9 cellular contexts compared by ENCODE assay signal in genomic region chr5:141373673-141374317, GRCh38. TPM values are rescaled to one million over a fixed set of nuclear protein-coding genes. Genes with fewer than 3 reads are reported as not detected.
DNase-seq lines count a peak whose midpoint lies in the region; ATAC-seq and TF ChIP-seq lines count a peak whose summit lies in the region.
"Had no signal": no experiment of that assay in that cellular context is flagged by ENCODE, and none has a peak within 500 bp of the region (broad histone marks: within the 10 kb centered on the region; RNA-seq: fewer than 3 reads in every experiment).

Gene PCDHGA6, plus strand, starts transcription at chr5:141373891. Its CDS starts 193 bp downstream, at chr5:141374084.

- peak; percentile 49 for TF ChIP-seq CTCF in GM12873 (IDR thresholded peaks at IDR 0.05; ENCODE audit: insufficient read depth, low read depth, low read length, missing control alignments)
- peak; percentile 53 for TF ChIP-seq CTCF in foreskin keratinocyte (conservative IDR thresholded peaks at IDR 0.05)

- intact Hi-C loops in activated T-helper 1 cell treated with anti-CD3 and anti-CD28 coated beads, Interleukin-12 subunit alpha, Interleukin-12 subunit beta, Interleukin-2, Interleukin-4 antibody, amounts not matched to agents 30 ng/mL and 10 ng/mL and 1 ng/mL, durations not matched to agents 14 hours and 24 hours and 36 hours (cut with micrococcal nuclease): loop anchor here (5.0 kb wide), 1 partner anchor 39 kb away; the partner anchor contains the start of gene PCDHGA10

- no peak within 1 kb of the TSS for H3K27ac Mint-ChIP-seq in activated T-helper 1 cell treated with anti-CD3 and anti-CD28 coated beads, Interleukin-12 subunit alpha, Interleukin-12 subunit beta, Interleukin-2, Interleukin-4 antibody, amounts not matched to agents 30 ng/mL and 10 ng/mL and 1 ng/mL, durations not matched to agents 14 hours and 24 hours and 36 hours

- H3K4me1 Mint-ChIP-seq in activated T-helper 1 cell treated with anti-CD3 and anti-CD28 coated beads, Interleukin-12 subunit alpha, Interleukin-12 subunit beta, Interleukin-2, Interleukin-4 antibody, amounts not matched to agents 30 ng/mL and 10 ng/mL and 1 ng/mL, durations not matched to agents 14 hours and 24 hours and 36 hours (ENCODE audit: low read depth): no peaks in the 10 kb centered on the region

- H3K4me1 ChIP-seq in foreskin keratinocyte: no peaks in the 10 kb centered on the region

- no peaks in the 10 kb centered on the region for H3K36me3 Mint-ChIP-seq in activated T-helper 1 cell treated with anti-CD3 and anti-CD28 coated beads, Interleukin-12 subunit alpha, Interleukin-12 subunit beta, Interleukin-2, Interleukin-4 antibody, amounts not matched to agents 30 ng/mL and 10 ng/mL and 1 ng/mL, durations not matched to agents 14 hours and 24 hours and 36 hours (ENCODE audit: low read depth)

- in situ Hi-C loops in SK-MEL-5 (cut with HindIII; ENCODE audit: low pct_unique_long_range_greater_than_20kb, low sequenced_read_pairs): no loop called here

- DNase-seq in SK-MEL-5 (ENCODE audit: low read depth, low spot score) (peak; percentile 59), foreskin keratinocyte (no peak), HuH-7 (ENCODE audit: low spot score) (no peak)
- DNase-seq in activated T-helper 1 cell treated with anti-CD3 and anti-CD28 coated beads, Interleukin-12 subunit alpha, Interleukin-12 subunit beta, Interleukin-2, Interleukin-4 antibody, amounts not matched to agents 30 ng/mL and 10 ng/mL and 1 ng/mL, durations not matched to agents 14 hours and 24 hours and 36 hours (ENCODE audit: low spot score): no peak
- DNase-seq: left colon, NCI-H1436 treated with DMSO at 0.1 percent for 48 hours had no signal

- H3K9me3 Mint-ChIP-seq in activated T-helper 1 cell treated with anti-CD3 and anti-CD28 coated beads, Interleukin-12 subunit alpha, Interleukin-12 subunit beta, Interleukin-2, Interleukin-4 antibody, amounts not matched to agents 30 ng/mL and 10 ng/mL and 1 ng/mL, durations not matched to agents 14 hours and 24 hours and 36 hours: peaks cover 35% of the 10 kb centered on the region

- H3K27ac ChIP-seq in foreskin keratinocyte: no peak within 1 kb of the TSS
- no peak within 1 kb of the TSS for H3K27ac ChIP-seq in skin epidermis

- no peak within 1 kb of the TSS for H3K4me3 Mint-ChIP-seq in activated T-helper 1 cell treated with anti-CD3 and anti-CD28 coated beads, Interleukin-12 subunit alpha, Interleukin-12 subunit beta, Interleukin-2, Interleukin-4 antibody, amounts not matched to agents 30 ng/mL and 10 ng/mL and 1 ng/mL, durations not matched to agents 14 hours and 24 hours and 36 hours

- ATAC-seq in foreskin keratinocyte: no peak
- ATAC-seq in HG02852 (IDR thresholded peaks at IDR 0.05; ENCODE audit: unreplicated experiment): no peak
- ATAC-seq: left colon had no signal

- H3K27me3 ChIP-seq in foreskin keratinocyte: peaks cover 51% of the 10 kb centered on the region

- H3K4me3 ChIP-seq in skin epidermis: peak within 1 kb of the TSS in 4 of 7 experiments; percentile 2 to 23 (median 10)

- H3K27me3 Mint-ChIP-seq in activated T-helper 1 cell treated with anti-CD3 and anti-CD28 coated beads, Interleukin-12 subunit alpha, Interleukin-12 subunit beta, Interleukin-2, Interleukin-4 antibody, amounts not matched to agents 30 ng/mL and 10 ng/mL and 1 ng/mL, durations not matched to agents 14 hours and 24 hours and 36 hours (ENCODE audit: insufficient read depth): peaks cover 14% of the 10 kb centered on the region

RNA-seq across cellular contexts. Expression of gene PCDHGA6, which starts in this region (rescaled TPM):
- 1.8 and 2.4 TPM in 2 replicates for total RNA-seq in SK-MEL-5 (2014; rRNA removed; shearing (Covaris generic))
- polyA plus RNA-seq in SK-MEL-5 (2015; cell fraction: cytosol; rRNA removed): 2.6 and 2.7 TPM in 2 replicates
- polyA plus RNA-seq in SK-MEL-5 (2015; cell fraction: nucleus; rRNA removed): 5.7 and 6.1 TPM in 2 replicates
- 0.04 and 0.14 TPM in 2 replicates for total RNA-seq in foreskin keratinocyte
- polyA plus RNA-seq in foreskin keratinocyte: 0.03 TPM in 1 of 2 replicates, not detected in the other
- total RNA-seq in activated T-helper 1 cell treated with anti-CD3 and anti-CD28 coated beads, Interleukin-12 subunit alpha, Interleukin-12 subunit beta, Interleukin-2, Interleukin-4 antibody, amounts not matched to agents 30 ng/mL and 10 ng/mL and 1 ng/mL, durations not matched to agents 14 hours and 24 hours and 36 hours: 0.16 and 0.42 TPM in 2 replicates
